In genomic region chr2:222477962-222478608, GRCh38 we compare ENCODE assay signal across 14 cellular contexts. TPM values are rescaled to one million over a fixed set of nuclear protein-coding genes. Genes with fewer than 3 reads are reported as not detected.
A peak's percentile ranks its signal among the peaks of the same experiment; 100 is the strongest.
DNase-seq lines count a peak whose midpoint lies in the region; ATAC-seq and TF ChIP-seq lines count a peak whose summit lies in the region.
"Had no signal": no experiment of that assay in that cellular context is flagged by ENCODE, and none has a peak within 500 bp of the region (broad histone marks: within the 10 kb centered on the region; RNA-seq: fewer than 3 reads in every experiment).

No MANE protein-coding gene starts in this region.

- H3K27me3 Mint-ChIP-seq in neural progenitor cell (ENCODE audit: insufficient read depth, low read depth), result peaks cover 4% of the 10 kb centered on the region
- H3K27me3 Mint-ChIP-seq in activated CD8-positive, alpha-beta T cell treated with anti-CD3 and anti-CD28 coated beads for 36 hours, result peaks cover 2% of the 10 kb centered on the region

- WGBS in HUES64, result 8% methylated on average over 13 of the region's 14 CpGs
- no CpG with 5 or more reads among the region's 14 CpGs for WGBS in iPS DF 6.9 (ENCODE audit: insufficient coverage, insufficient read length)

- peaks cover 28% of the 10 kb centered on the region for H3F3A ChIP-seq in neural progenitor cell (ENCODE audit: low read depth)

- H3K27me3 ChIP-seq in H7 (ENCODE audit: control insufficient read depth, insufficient read depth, low read length), result peaks cover 25% of the 10 kb centered on the region
- peaks cover 55% of the 10 kb centered on the region for H3K27me3 ChIP-seq in HUES64 (ENCODE audit: insufficient read depth, low read length)
- H3K27me3 ChIP-seq in iPS DF 6.9 (ENCODE audit: control insufficient read depth, insufficient read depth, low read length), result no peaks in the 10 kb centered on the region
- H3K27me3 ChIP-seq in neural progenitor cell, result peaks cover 34% of the 10 kb centered on the region

- TF ChIP-seq CTCF in neural progenitor cell (IDR thresholded peaks at IDR 0.05), result no peak
- TF ChIP-seq CTCF in activated CD8-positive, alpha-beta T cell treated with anti-CD3 and anti-CD28 coated beads for 36 hours (IDR thresholded peaks at IDR 0.05), result no peak

- CTCF ChIA-PET in activated CD8-positive, alpha-beta T cell treated with anti-CD3 and anti-CD28 coated beads for 36 hours (lab: Charles Lee), result no interaction called here

- H3K79me2 ChIP-seq in neural progenitor cell (ENCODE audit: low read depth), result no peaks in the 10 kb centered on the region

- no peak overlapping the region for H3K9ac ChIP-seq in HUES64 (ENCODE audit: low read depth, low read length)
- H3K9ac ChIP-seq in neural progenitor cell, result no peak overlapping the region

- H3K9me3 ChIP-seq in HUES64 (ENCODE audit: insufficient read depth, low read depth, low read length) (no peaks in the 10 kb centered on the region), iPS DF 6.9 (ENCODE audit: control insufficient read depth, insufficient read depth, low read length) (no peaks in the 10 kb centered on the region), neural progenitor cell (ENCODE audit: low read depth) (no peaks in the 10 kb centered on the region)
- H3K9me3 ChIP-seq: Caco-2 had no signal

- no peaks in the 10 kb centered on the region for H4K20me1 ChIP-seq in neural progenitor cell (ENCODE audit: low read depth)

- H3K27ac ChIP-seq in HUES64 (ENCODE audit: low read depth, low read length), result no peak overlapping the region
- H3K27ac ChIP-seq in iPS DF 6.9 (ENCODE audit: low read length), result no peak overlapping the region
- no peak overlapping the region for H3K27ac ChIP-seq in neural progenitor cell

- peak overlapping the region; percentile 66 for H3K4me2 ChIP-seq in neural progenitor cell

- H3K36me3 ChIP-seq in H7 (replicated peaks; ENCODE audit: control insufficient read depth, insufficient read depth, low read length), result no peaks in the 10 kb centered on the region
- no peaks in the 10 kb centered on the region for H3K36me3 ChIP-seq in HUES64 (ENCODE audit: insufficient read depth, low read length)
- no peaks in the 10 kb centered on the region for H3K36me3 ChIP-seq in iPS DF 6.9 (ENCODE audit: control insufficient read depth, insufficient read depth, low read length)
- H3K36me3 ChIP-seq in neural progenitor cell, result no peaks in the 10 kb centered on the region

- H2AFZ ChIP-seq in neural progenitor cell (replicated peaks), result no peak overlapping the region

- ATAC-seq in GM19463 (IDR thresholded peaks at IDR 0.05; ENCODE audit: unreplicated experiment) (no peak), HG03196 (IDR thresholded peaks at IDR 0.05; ENCODE audit: unreplicated experiment) (no peak)
- ATAC-seq in activated CD8-positive, alpha-beta T cell treated with anti-CD3 and anti-CD28 coated beads for 36 hours, result no peak

- H3K4me3 ChIP-seq in H7 (ENCODE audit: insufficient read depth, low read depth, low read length) (peak overlapping the region; percentile 10; the same call in 1 of the 2 replicates), HUES64 (ENCODE audit: low read length) (peak overlapping the region; percentile 37), iPS DF 6.9 (ENCODE audit: low read length) (no peak overlapping the region; the same call in 1 of the 2 replicates), neural progenitor cell (peak overlapping the region; percentile 18)

- H3K27ac Mint-ChIP-seq in neural progenitor cell, result peak overlapping the region; percentile 59
- no peak overlapping the region for H3K27ac Mint-ChIP-seq in activated CD8-positive, alpha-beta T cell treated with anti-CD3 and anti-CD28 coated beads for 36 hours

- DNase-seq in H7 (peak; percentile 44), iPS DF 6.9 (ENCODE audit: low read depth, low spot score) (peak; percentile 7), neural progenitor cell (ENCODE audit: low spot score) (peak; percentile 74)
- DNase-seq in activated CD8-positive, alpha-beta T cell treated with anti-CD3 and anti-CD28 coated beads for 36 hours, result no peak
- DNase-seq: Caco-2, DMS53, NCI-H2029, NCI-H748 treated with DMSO at 0.1 percent for 48 hours, RPMI8226, SIG-M5 had no signal

- intact Hi-C loops in activated CD8-positive, alpha-beta T cell treated with anti-CD3 and anti-CD28 coated beads for 36 hours (cut with micrococcal nuclease), result no loop called here

- no peak overlapping the region for H3K4me3 Mint-ChIP-seq in neural progenitor cell
- no peak overlapping the region for H3K4me3 Mint-ChIP-seq in activated CD8-positive, alpha-beta T cell treated with anti-CD3 and anti-CD28 coated beads for 36 hours

- peaks cover 4% of the 10 kb centered on the region for H3K9me3 Mint-ChIP-seq in neural progenitor cell
- no peaks in the 10 kb centered on the region for H3K9me3 Mint-ChIP-seq in activated CD8-positive, alpha-beta T cell treated with anti-CD3 and anti-CD28 coated beads for 36 hours

- peaks cover 5% of the 10 kb centered on the region for H3K36me3 Mint-ChIP-seq in neural progenitor cell
- no peaks in the 10 kb centered on the region for H3K36me3 Mint-ChIP-seq in activated CD8-positive, alpha-beta T cell treated with anti-CD3 and anti-CD28 coated beads for 36 hours (ENCODE audit: low read depth)

- POLR2A ChIA-PET in activated CD8-positive, alpha-beta T cell treated with anti-CD3 and anti-CD28 coated beads for 36 hours (lab: Charles Lee), result no interaction called here

- H3K4me1 Mint-ChIP-seq in neural progenitor cell, result peaks cover 33% of the 10 kb centered on the region
- no peaks in the 10 kb centered on the region for H3K4me1 Mint-ChIP-seq in activated CD8-positive, alpha-beta T cell treated with anti-CD3 and anti-CD28 coated beads for 36 hours (ENCODE audit: low read depth)

- H3K4me1 ChIP-seq in HUES64 (ENCODE audit: insufficient read depth, low read length) (peaks cover 13% of the 10 kb centered on the region), iPS DF 6.9 (ENCODE audit: control insufficient read depth, insufficient read depth, low read length) (no peaks in the 10 kb centered on the region; the same call in 1 of the 2 replicates), neural progenitor cell (peaks cover 21% of the 10 kb centered on the region)
- H3K4me1 ChIP-seq: Caco-2 had no signal

RNA-seq across cellular contexts. Expression of gene SGPP2, which starts 53.7 kb away (rescaled TPM):
- not detected in 2 replicates for total RNA-seq in H7 (2014; rRNA removed; shearing (Covaris generic))
- polyA plus RNA-seq in HUES64 (2013, experiment 1 of 2), result 0.15 TPM
- 0.13 TPM for polyA plus RNA-seq in HUES64 (2013, experiment 2 of 2)
- 0.11 and 0.34 TPM in 2 replicates for total RNA-seq in neural progenitor cell (ENCODE audit: low replicate concordance)
- 1 to 10 TPM; 2.8 to 3.0 TPM for total RNA-seq in activated CD8-positive, alpha-beta T cell treated with anti-CD3 and anti-CD28 coated beads for 36 hours
- total RNA-seq: Caco-2, NCI-H460 had no signal
